In genomic region chr11:125457814-125458343, GRCh38 we compare ENCODE assay signal across 9 cellular contexts. TPM values are rescaled to one million over a fixed set of nuclear protein-coding genes. Genes with fewer than 3 reads are reported as not detected.
DNase-seq lines count a peak whose midpoint lies in the region; ATAC-seq and TF ChIP-seq lines count a peak whose summit lies in the region.
"Had no signal": no experiment of that assay in that cellular context is flagged by ENCODE, and none has a peak within 500 bp of the region (broad histone marks: within the 10 kb centered on the region; RNA-seq: fewer than 3 reads in every experiment).

No MANE protein-coding gene starts in this region.

- 19% methylated on average over 12 of the region's 12 CpGs for WGBS in tibial nerve, 2 donors

- no peaks in the 10 kb centered on the region for H3K9me3 Mint-ChIP-seq in mesothelial cell of epicardium
- H3K9me3 Mint-ChIP-seq in naive thymus-derived CD4-positive, alpha-beta T cell, result no peaks in the 10 kb centered on the region
- H3K9me3 Mint-ChIP-seq in activated naive CD4-positive, alpha-beta T cell treated with anti-CD3 and anti-CD28 coated beads for 36 hours, result no peaks in the 10 kb centered on the region

- H3K4me3 ChIP-seq in SJCRH30 (peak overlapping the region; percentile 38), tibial nerve (no peak overlapping the region)
- no peak overlapping the region for H3K4me3 ChIP-seq in naive thymus-derived CD4-positive, alpha-beta T cell (ENCODE audit: low read length)

- H3K27ac ChIP-seq in SJCRH30 (peak overlapping the region; percentile 56), tibial nerve (peak overlapping the region in 3 of 4 donors; percentile 42 to 77 (median 51))
- no peak overlapping the region for H3K27ac ChIP-seq in naive thymus-derived CD4-positive, alpha-beta T cell (ENCODE audit: low read depth, low read length)

- POLR2A ChIA-PET in naive thymus-derived CD4-positive, alpha-beta T cell (lab: Charles Lee), result no interaction called here

- H3K36me3 ChIP-seq in SJCRH30 (no peaks in the 10 kb centered on the region), tibial nerve (peaks cover 0 to 37% (median 0%) of the 10 kb centered on the region in 3 donors)
- H3K36me3 ChIP-seq in naive thymus-derived CD4-positive, alpha-beta T cell (ENCODE audit: control insufficient read depth in 2 of 3, insufficient read depth in 3 of 3, low read length in 3 of 3), result no peaks in the 10 kb centered on the region

- TF ChIP-seq EP300 in tibial nerve (IDR thresholded peaks at IDR 0.05), result peak in 1 of 2 donors; percentile 71

- H3K4me1 ChIP-seq in SJCRH30, result peaks cover 4% of the 10 kb centered on the region
- H3K4me1 ChIP-seq in tibial nerve, result peaks cover 0 to 28% (median 0%) of the 10 kb centered on the region in 4 donors
- H3K4me1 ChIP-seq in naive thymus-derived CD4-positive, alpha-beta T cell (ENCODE audit: control insufficient read depth in 2 of 2, insufficient read depth in 2 of 2, low read length in 2 of 2), result no peaks in the 10 kb centered on the region

- CTCF ChIA-PET in naive thymus-derived CD4-positive, alpha-beta T cell (lab: Charles Lee), result no interaction called here
- CTCF ChIA-PET in activated naive CD4-positive, alpha-beta T cell treated with anti-CD3 and anti-CD28 coated beads for 36 hours (lab: Charles Lee), result no interaction called here

- no peaks in the 10 kb centered on the region for H3K27me3 Mint-ChIP-seq in mesothelial cell of epicardium (ENCODE audit: low read depth)
- peaks cover 0 to 2% (median 0%) of the 10 kb centered on the region in 5 donors for H3K27me3 Mint-ChIP-seq in naive thymus-derived CD4-positive, alpha-beta T cell
- H3K27me3 Mint-ChIP-seq in activated naive CD4-positive, alpha-beta T cell treated with anti-CD3 and anti-CD28 coated beads for 36 hours (ENCODE audit: low read depth), result no peaks in the 10 kb centered on the region

- H3K4me3 Mint-ChIP-seq in mesothelial cell of epicardium, result no peak overlapping the region
- no peak overlapping the region for H3K4me3 Mint-ChIP-seq in naive thymus-derived CD4-positive, alpha-beta T cell
- no peak overlapping the region for H3K4me3 Mint-ChIP-seq in activated naive CD4-positive, alpha-beta T cell treated with anti-CD3 and anti-CD28 coated beads for 36 hours

- no peak for ATAC-seq in naive thymus-derived CD4-positive, alpha-beta T cell

- H3K27ac Mint-ChIP-seq in mesothelial cell of epicardium, result peak overlapping the region; percentile 81
- H3K27ac Mint-ChIP-seq in naive thymus-derived CD4-positive, alpha-beta T cell, result no peak overlapping the region
- H3K27ac Mint-ChIP-seq in activated naive CD4-positive, alpha-beta T cell treated with anti-CD3 and anti-CD28 coated beads for 36 hours, result no peak overlapping the region

- no peak for TF ChIP-seq POLR2A in tibial nerve (IDR thresholded peaks at IDR 0.05)

- intact Hi-C loops in naive thymus-derived CD4-positive, alpha-beta T cell (cut with micrococcal nuclease), result loop anchor here in 1 of 2 donors (10.0 kb wide), 1 partner anchor 417 kb away; no protein-coding TSS in a partner anchor
- intact Hi-C loops in activated naive CD4-positive, alpha-beta T cell treated with anti-CD3 and anti-CD28 coated beads for 36 hours (cut with micrococcal nuclease), result no loop called here

- H3K9me3 ChIP-seq in SJCRH30 (replicated peaks) (no peaks in the 10 kb centered on the region), tibial nerve (no peaks in the 10 kb centered on the region)
- no peaks in the 10 kb centered on the region for H3K9me3 ChIP-seq in naive thymus-derived CD4-positive, alpha-beta T cell (ENCODE audit: control insufficient read depth in 2 of 3, low read length in 3 of 3)

- H3K4me1 Mint-ChIP-seq in mesothelial cell of epicardium, result peaks cover 11% of the 10 kb centered on the region
- no peaks in the 10 kb centered on the region for H3K4me1 Mint-ChIP-seq in naive thymus-derived CD4-positive, alpha-beta T cell
- H3K4me1 Mint-ChIP-seq in activated naive CD4-positive, alpha-beta T cell treated with anti-CD3 and anti-CD28 coated beads for 36 hours (ENCODE audit: low read depth), result no peaks in the 10 kb centered on the region

- DNase-seq in SJCRH30 (peak; percentile 74 to 80), fibroblast of peridontal ligament (ENCODE audit: extremely low read depth) (peak; percentile 82), mesothelial cell of epicardium (ENCODE audit: low spot score in 2 of 2, unreplicated experiment in 2 of 2) (peak in 1 of 2 experiments; percentile 38), tibial nerve (ENCODE audit: low spot score in 2 of 2) (peak; percentile 23 to 26), NCI-H524 treated with DMSO at 0.1 percent for 48 hours (lab: John Stamatoyannopoulos, UW) (no peak)
- DNase-seq in activated CD8-positive, alpha-beta memory T cell treated with anti-CD3 and anti-CD28 coated beads, Interleukin-2, amount 50 U/mL, for 4 hours, result no peak
- DNase-seq in naive thymus-derived CD4-positive, alpha-beta T cell, result no peak
- no peak for DNase-seq in activated naive CD4-positive, alpha-beta T cell treated with anti-CD3 and anti-CD28 coated beads for 36 hours
- DNase-seq: cerebellar nuclear complex had no signal

- H3K36me3 Mint-ChIP-seq in mesothelial cell of epicardium, result no peaks in the 10 kb centered on the region
- H3K36me3 Mint-ChIP-seq in naive thymus-derived CD4-positive, alpha-beta T cell, result no peaks in the 10 kb centered on the region
- no peaks in the 10 kb centered on the region for H3K36me3 Mint-ChIP-seq in activated naive CD4-positive, alpha-beta T cell treated with anti-CD3 and anti-CD28 coated beads for 36 hours (ENCODE audit: low read depth)

- no peak for TF ChIP-seq CTCF in mesothelial cell of epicardium (IDR thresholded peaks at IDR 0.05; ENCODE audit: unreplicated experiment)
- no peak for TF ChIP-seq CTCF in tibial nerve (IDR thresholded peaks at IDR 0.05)

- H3K27me3 ChIP-seq in SJCRH30 (no peaks in the 10 kb centered on the region), tibial nerve (no peaks in the 10 kb centered on the region)
- H3K27me3 ChIP-seq in naive thymus-derived CD4-positive, alpha-beta T cell (ENCODE audit: control insufficient read depth in 2 of 2, insufficient read depth in 2 of 2, low read length in 2 of 2), result no peaks in the 10 kb centered on the region

RNA-seq across cellular contexts. Expression of gene FEZ1, which starts 38.2 kb away (rescaled TPM):
- 0.65 and 1.4 TPM in 2 replicates for total RNA-seq in SJCRH30 (2014; rRNA removed; shearing (Covaris generic))
- total RNA-seq in mesothelial cell of epicardium (12.0 to 14.0 TPM (median 12.8 TPM) in 3 replicates), tibial nerve (100 to 1,000 TPM in 1 of 4 donors, 10 to 100 TPM in 3; 73.8 to 109 (median 90.2) TPM)
- 1 to 10 TPM in 3 of 5 experiments, under 1 TPM in 1, not detected in 1; 0.87 to 6.6 (median 1.2) TPM for total RNA-seq in naive thymus-derived CD4-positive, alpha-beta T cell
- not detected for polyA plus RNA-seq in naive thymus-derived CD4-positive, alpha-beta T cell
- 1 to 10 TPM; 6.1 to 6.3 TPM for total RNA-seq in activated naive CD4-positive, alpha-beta T cell treated with anti-CD3 and anti-CD28 coated beads for 36 hours

Comparison
In these comparisons a context has a peak if more than half of its experiments do, and no peak if none do; other contexts are left out.
1. DNase-seq: peak in SJCRH30 (2 of 2), fibroblast of peridontal ligament (single experiment) and tibial nerve (2 of 2); none in activated CD8-positive, alpha-beta memory T cell treated with anti-CD3 and anti-CD28 coated beads, Interleukin-2, amount 50 U/mL, for 4 hours (single experiment), naive thymus-derived CD4-positive, alpha-beta T cell (0 of 9), NCI-H524 treated with DMSO at 0.1 percent for 48 hours (single experiment) and activated naive CD4-positive, alpha-beta T cell treated with anti-CD3 and anti-CD28 coated beads for 36 hours (single experiment).